ENCODE assay signal across 8 cellular contexts in the genomic region with DNA sequence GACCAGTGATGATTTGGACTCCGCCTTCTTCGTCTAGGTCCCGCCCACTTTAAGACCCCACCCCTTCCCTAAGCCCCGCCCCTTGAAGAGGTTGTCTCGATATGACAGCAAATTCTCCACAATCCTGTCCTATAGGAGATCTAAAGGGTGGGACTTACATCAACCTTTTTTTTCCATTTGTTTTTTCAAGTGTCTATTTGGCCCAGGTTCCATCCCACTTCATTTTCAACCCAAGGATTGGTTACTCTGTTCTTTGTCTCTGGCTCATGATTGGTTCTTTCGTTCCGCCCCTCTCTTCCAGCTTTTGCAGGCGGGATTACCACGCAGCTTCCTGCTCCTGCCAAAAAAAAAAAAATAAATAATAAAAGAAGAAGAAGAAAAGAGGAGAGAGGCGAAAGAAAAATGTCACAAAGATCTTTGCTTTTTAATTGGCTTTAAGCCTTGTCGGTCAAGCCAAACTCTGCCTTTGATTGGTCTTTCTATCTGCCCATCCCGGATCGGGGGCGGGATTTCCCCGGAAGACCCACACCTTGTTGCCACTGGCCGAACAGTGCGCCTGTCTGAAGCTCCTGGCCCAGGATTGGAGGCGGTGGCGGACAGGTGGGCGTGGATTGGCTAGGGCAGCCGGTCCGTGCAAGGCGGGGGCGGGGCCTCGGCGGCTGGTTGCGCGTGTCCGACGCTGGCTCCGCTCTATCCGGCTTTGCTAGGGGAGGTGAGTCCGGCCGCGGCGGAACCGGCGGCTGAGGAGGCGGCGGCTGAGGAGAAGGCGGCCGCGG. TPM values are rescaled to one million over a fixed set of nuclear protein-coding genes. Genes with fewer than 3 reads are reported as not detected.
DNase-seq lines count a peak whose midpoint lies in the region; ATAC-seq, FAIRE-seq and TF ChIP-seq lines count a peak whose summit lies in the region.

No MANE protein-coding gene starts in this region.

- no peak overlapping the region for H2BK5ac ChIP-seq in trophoblast cell (ENCODE audit: low read depth, low read length, poor library complexity)

- H2BK12ac ChIP-seq in trophoblast cell (ENCODE audit: low read length): no peak overlapping the region

- H3K79me2 ChIP-seq in trophoblast cell (ENCODE audit: control insufficient read depth, insufficient read depth, low read length, poor library complexity): peaks cover 9% of the 10 kb centered on the region

- H3K23ac ChIP-seq in trophoblast cell (ENCODE audit: low read length): no peak overlapping the region

- in situ Hi-C loops in transverse colon (cut with MboI; ENCODE audit: low pct_ligation_motif_present in 1 of 4, low pct_unique_long_range_greater_than_20kb in 1 of 4, low sequenced_read_pairs in 3 of 4): loop anchor here in 3 of 4 donors (25.0 kb wide), 4 partner anchors 96 to 704 kb away; no protein-coding TSS in a partner anchor

- H4K12ac ChIP-seq in trophoblast cell (ENCODE audit: low read depth, low read length): no peak overlapping the region

- peak overlapping the region in 2 of 4 donors; percentile 88 to 97 for H3K4me3 ChIP-seq in adrenal gland
- H3K4me3 ChIP-seq in trophoblast cell (ENCODE audit: low read depth, low read length): peak overlapping the region; percentile 90
- peak overlapping the region; percentile 72 to 97 (median 94) for H3K4me3 ChIP-seq in transverse colon

- H3K18ac ChIP-seq in trophoblast cell (ENCODE audit: low read length): no peak overlapping the region

- TF ChIP-seq POLR2A in GM12892 (IDR thresholded peaks at IDR 0.05; ENCODE audit: low read depth, low read length) (peak; percentile 84), adrenal gland (IDR thresholded peaks at IDR 0.05) (peak in 1 of 2 donors; percentile 94), transverse colon (IDR thresholded peaks at IDR 0.05) (peak; percentile 64)

- TF ChIP-seq CTCF in adrenal gland (IDR thresholded peaks at IDR 0.05): no peak
- TF ChIP-seq CTCF in transverse colon (IDR thresholded peaks at IDR 0.05): no peak

- peak overlapping the region; percentile 75 for H2AFZ ChIP-seq in trophoblast cell (ENCODE audit: insufficient read depth, low read length, poor library complexity)

- ATAC-seq in HG02840 (IDR thresholded peaks at IDR 0.05; ENCODE audit: low FRiP score, unreplicated experiment): peak; percentile 90

- H2AK5ac ChIP-seq in trophoblast cell (ENCODE audit: low read length): no peak overlapping the region

- H3K14ac ChIP-seq in trophoblast cell (ENCODE audit: low read length): no peak overlapping the region

- TF ChIP-seq EP300 in transverse colon (IDR thresholded peaks at IDR 0.05; ENCODE audit: low read depth): no peak

- H3K4me1 ChIP-seq in adrenal gland (replicated peaks in 1 of 2) (peaks cover 12 to 40% of the 10 kb centered on the region in 2 donors), trophoblast cell (ENCODE audit: control insufficient read depth in 1 of 2, insufficient read depth in 2 of 2, low read length in 2 of 2) (peaks cover 9 to 12% of the 10 kb centered on the region in 2 experiments), transverse colon (peaks cover 20 to 45% (median 33%) of the 10 kb centered on the region in 4 donors)

- H3K4me2 ChIP-seq in trophoblast cell (ENCODE audit: low read length): no peak overlapping the region

- H4K91ac ChIP-seq in trophoblast cell (ENCODE audit: low read depth, low read length): no peak overlapping the region

- H3K36me3 ChIP-seq in adrenal gland (replicated peaks in 1 of 2): no peaks in the 10 kb centered on the region
- peaks cover 2 to 3% of the 10 kb centered on the region in 2 experiments for H3K36me3 ChIP-seq in trophoblast cell (ENCODE audit: control insufficient read depth in 1 of 2, insufficient read depth in 2 of 2, low read length in 2 of 2)
- H3K36me3 ChIP-seq in transverse colon: no peaks in the 10 kb centered on the region

- H4K8ac ChIP-seq in trophoblast cell (ENCODE audit: low read depth, low read length): peak overlapping the region; percentile 77

- H3K27me3 ChIP-seq in adrenal gland: no peaks in the 10 kb centered on the region
- no peaks in the 10 kb centered on the region for H3K27me3 ChIP-seq in trophoblast cell (ENCODE audit: insufficient read depth, low read length)
- H3K27me3 ChIP-seq in transverse colon: no peaks in the 10 kb centered on the region

- WGBS in adrenal gland, 4 donors: 0 to 1% (median 1%) methylated on average over 17 to 43 of the region's 43 CpGs
- WGBS in trophoblast cell (ENCODE audit: extremely low coverage, insufficient coverage, insufficient read length): no CpG with 5 or more reads among the region's 43 CpGs
- 1 to 2% methylated on average over 8 to 22 of the region's 43 CpGs for WGBS in transverse colon (ENCODE audit: low coverage in 1 of 2), 2 donors

- no peak overlapping the region for H2BK120ac ChIP-seq in trophoblast cell (ENCODE audit: insufficient read depth, low read length, poor library complexity)

- DNase-seq in GM12892 (ENCODE audit: insufficient read length) (peak; percentile 93), NCI-H1436 (lab: John Stamatoyannopoulos, UW) (peak; percentile 100), SW480 (ENCODE audit: low spot score) (peak; percentile 100), adrenal gland (peak; percentile 99 to 100 (median 100)), cardiac septum (ENCODE audit: low spot score) (peak; percentile 100), trophoblast cell (peak; percentile 100), transverse colon (peak; percentile 100)

- peaks cover 3% of the 10 kb centered on the region for H3K79me1 ChIP-seq in trophoblast cell (ENCODE audit: low read length)

- peak; percentile 97 for FAIRE-seq in GM12892 (lab: Jason Lieb, UNC)

- H3K27ac ChIP-seq in adrenal gland (peak overlapping the region; percentile 1 to 95 (median 88)), trophoblast cell (ENCODE audit: low read depth, low read length) (peak overlapping the region; percentile 71), transverse colon (peak overlapping the region; percentile 87 to 97 (median 94))

- H3K9ac ChIP-seq in trophoblast cell (ENCODE audit: low read length): no peak overlapping the region

- H3K4ac ChIP-seq in trophoblast cell (ENCODE audit: low read depth, low read length): no peak overlapping the region

- intact Hi-C loops in adrenal gland (cut with DNase I): loop anchor here (10.0 kb wide), 2 partner anchors 64 to 146 kb away; a partner anchor contains a TSS
- intact Hi-C loops in cardiac septum (cut with DNase I): no loop called here
- intact Hi-C loops in transverse colon (cut with DNase I; ENCODE audit: low total_unique reads): no loop called here

- H3K9me3 ChIP-seq in adrenal gland (replicated peaks in 1 of 3) (no peaks in the 10 kb centered on the region), trophoblast cell (ENCODE audit: insufficient read depth, low read depth, low read length) (no peaks in the 10 kb centered on the region), transverse colon (no peaks in the 10 kb centered on the region)

RNA-seq across cellular contexts. Expression of a gene that starts 1.2 kb away (rescaled TPM):
- polyA plus RNA-seq in GM12892 (2012; ENCODE audit: missing spikeins): 11.7 TPM
- total RNA-seq in adrenal gland: 10 to 100 TPM; 34.7 to 86.1 (median 67.6) TPM
- 10 to 100 TPM; 35.7 to 55.5 (median 40.8) TPM for polyA plus RNA-seq in adrenal gland
- 21.4 TPM for total RNA-seq in cardiac septum
- 29.9 and 31.7 TPM in 2 replicates for polyA plus RNA-seq in trophoblast cell (2013)
- 10 to 100 TPM in 3 of 4 donors, 1 to 10 TPM in 1; 6.2 to 40.5 (median 29.9) TPM for total RNA-seq in transverse colon

Comparison
In these comparisons a context has a peak if more than half of its experiments do, and no peak if none do; other contexts are left out.
1. intact Hi-C loops: an anchor here in adrenal gland (10.0 kb wide); none called in cardiac septum and transverse colon.